In genomic region chr7:105530126-105530525, GRCh38 we compare ENCODE assay signal across 22 cellular contexts. TPM values are rescaled to one million over a fixed set of nuclear protein-coding genes. Genes with fewer than 3 reads are reported as not detected.
DNase-seq lines count a peak whose midpoint lies in the region; ATAC-seq lines count a peak whose summit lies in the region.
"Had no signal": no experiment of that assay in that cellular context is flagged by ENCODE, and none has a peak within 500 bp of the region (broad histone marks: within the 10 kb centered on the region; RNA-seq: fewer than 3 reads in every experiment).

No MANE protein-coding gene starts in this region.

- H3K4me3 Mint-ChIP-seq in T-helper 1 cell treated with Interleukin-12 subunit alpha and Interleukin-12 subunit beta and Interleukin-4 antibody, amounts not matched to agents 30 μg/mL and 1 μg/mL, for 36 hours, result peak overlapping the region; percentile 46
- peak overlapping the region in 3 of 4 donors; percentile 39 to 65 (median 46) for H3K4me3 Mint-ChIP-seq in CD4-positive, CD25-positive, alpha-beta regulatory T cell
- peak overlapping the region; percentile 89 for H3K4me3 Mint-ChIP-seq in activated T-helper 17 cell treated with anti-CD3 and anti-CD28 coated beads, Interleukin-2, amount 50 U/mL, for 72 hours
- H3K4me3 Mint-ChIP-seq in naive B cell, result peak overlapping the region in 6 of 8 donors; percentile 19 to 84 (median 53)

- no peak for ATAC-seq in CD4-positive, CD25-positive, alpha-beta regulatory T cell (ENCODE audit: low read depth in 2 of 2)
- no peak for ATAC-seq in activated T-helper 17 cell treated with anti-CD3 and anti-CD28 coated beads, Interleukin-2, amount 50 U/mL, for 72 hours (replicated peaks)
- no peak for ATAC-seq in naive B cell (ENCODE audit: low read depth in 2 of 2)
- ATAC-seq in left cardiac atrium, result no peak
- ATAC-seq: sciatic nerve, upper lobe of right lung had no signal

- H3K9me3 ChIP-seq in CD4-positive, CD25-positive, alpha-beta regulatory T cell (ENCODE audit: control insufficient read depth in 2 of 2, low read length in 2 of 2), result no peaks in the 10 kb centered on the region
- H3K9me3 ChIP-seq: BE2C, SK-N-SH, stomach, upper lobe of right lung had no signal

- H3K36me3 Mint-ChIP-seq in T-helper 1 cell treated with Interleukin-12 subunit alpha and Interleukin-12 subunit beta and Interleukin-4 antibody, amounts not matched to agents 30 μg/mL and 1 μg/mL, for 36 hours (ENCODE audit: low read depth), result peaks cover 6% of the 10 kb centered on the region
- H3K36me3 Mint-ChIP-seq in CD4-positive, CD25-positive, alpha-beta regulatory T cell, result peaks cover 4% of the 10 kb centered on the region
- H3K36me3 Mint-ChIP-seq in activated T-helper 17 cell treated with anti-CD3 and anti-CD28 coated beads, Interleukin-2, amount 50 U/mL, for 72 hours (ENCODE audit: low read depth), result peaks cover 7% of the 10 kb centered on the region
- H3K36me3 Mint-ChIP-seq in naive B cell, result no peaks in the 10 kb centered on the region

- no peaks in the 10 kb centered on the region for H3K9me3 Mint-ChIP-seq in T-helper 1 cell treated with Interleukin-12 subunit alpha and Interleukin-12 subunit beta and Interleukin-4 antibody, amounts not matched to agents 30 μg/mL and 1 μg/mL, for 36 hours
- H3K9me3 Mint-ChIP-seq in CD4-positive, CD25-positive, alpha-beta regulatory T cell, result no peaks in the 10 kb centered on the region
- H3K9me3 Mint-ChIP-seq in activated T-helper 17 cell treated with anti-CD3 and anti-CD28 coated beads, Interleukin-2, amount 50 U/mL, for 72 hours, result no peaks in the 10 kb centered on the region
- H3K9me3 Mint-ChIP-seq in naive B cell, result no peaks in the 10 kb centered on the region

- H3K4me1 ChIP-seq in CD4-positive, CD25-positive, alpha-beta regulatory T cell (ENCODE audit: control insufficient read depth, insufficient read depth, low read length, poor library complexity, severe bottlenecking), result peaks cover 26% of the 10 kb centered on the region
- H3K4me1 ChIP-seq: BE2C had no signal

- no peak overlapping the region for H3K4me3 ChIP-seq in CD4-positive, CD25-positive, alpha-beta regulatory T cell (ENCODE audit: low read depth, low read length)
- H3K4me3 ChIP-seq: stomach, upper lobe of right lung had no signal

- no peaks in the 10 kb centered on the region for H3K27me3 Mint-ChIP-seq in T-helper 1 cell treated with Interleukin-12 subunit alpha and Interleukin-12 subunit beta and Interleukin-4 antibody, amounts not matched to agents 30 μg/mL and 1 μg/mL, for 36 hours (ENCODE audit: low read depth)
- no peaks in the 10 kb centered on the region for H3K27me3 Mint-ChIP-seq in CD4-positive, CD25-positive, alpha-beta regulatory T cell
- H3K27me3 Mint-ChIP-seq in activated T-helper 17 cell treated with anti-CD3 and anti-CD28 coated beads, Interleukin-2, amount 50 U/mL, for 72 hours, result no peaks in the 10 kb centered on the region
- no peaks in the 10 kb centered on the region for H3K27me3 Mint-ChIP-seq in naive B cell

- H3K27ac Mint-ChIP-seq in T-helper 1 cell treated with Interleukin-12 subunit alpha and Interleukin-12 subunit beta and Interleukin-4 antibody, amounts not matched to agents 30 μg/mL and 1 μg/mL, for 36 hours, result no peak overlapping the region
- H3K27ac Mint-ChIP-seq in CD4-positive, CD25-positive, alpha-beta regulatory T cell, result peak overlapping the region in 1 of 3 donors; percentile 67
- peak overlapping the region; percentile 12 for H3K27ac Mint-ChIP-seq in activated T-helper 17 cell treated with anti-CD3 and anti-CD28 coated beads, Interleukin-2, amount 50 U/mL, for 72 hours
- peak overlapping the region in 2 of 6 donors; percentile 19 to 66 for H3K27ac Mint-ChIP-seq in naive B cell

- DNase-seq in T-helper 1 cell, result no peak
- no peak for DNase-seq in CD4-positive, CD25-positive, alpha-beta regulatory T cell
- DNase-seq in naive B cell, result no peak
- no peak for DNase-seq in cortex of kidney (lab: John Stamatoyannopoulos, UW)
- no peak for DNase-seq in left cardiac atrium
- no peak for DNase-seq in NOMO-1 (lab: John Stamatoyannopoulos, UW; ENCODE audit: unreplicated experiment in 2 of 2)
- DNase-seq: 8988T; activated CD4-positive, alpha-beta T cell treated with anti-CD3 and anti-CD28 coated beads, Interleukin-2, amount 50 U/mL, for 1 hour; activated gamma-delta T cell treated with Interleukin-2 at 50 U/mL for 16 hours; BE2C; head of caudate nucleus; NCI-H187 treated with DMSO at 0.1 percent for 48 hours; NCI-H446 treated with DMSO at 0.1 percent for 48 hours; SK-N-SH; stomach had no signal

- H3K27ac ChIP-seq in CD4-positive, CD25-positive, alpha-beta regulatory T cell (ENCODE audit: insufficient read depth, low read length, poor library complexity, severe bottlenecking), result no peak overlapping the region
- H3K27ac ChIP-seq: stomach, upper lobe of right lung had no signal

- peaks cover 23% of the 10 kb centered on the region for H3K4me1 Mint-ChIP-seq in T-helper 1 cell treated with Interleukin-12 subunit alpha and Interleukin-12 subunit beta and Interleukin-4 antibody, amounts not matched to agents 30 μg/mL and 1 μg/mL, for 36 hours (ENCODE audit: low read depth)
- peaks cover 14 to 46% (median 25%) of the 10 kb centered on the region in 4 donors for H3K4me1 Mint-ChIP-seq in CD4-positive, CD25-positive, alpha-beta regulatory T cell
- peaks cover 13% of the 10 kb centered on the region for H3K4me1 Mint-ChIP-seq in activated T-helper 17 cell treated with anti-CD3 and anti-CD28 coated beads, Interleukin-2, amount 50 U/mL, for 72 hours
- H3K4me1 Mint-ChIP-seq in naive B cell, result peaks cover 21 to 37% (median 25%) of the 10 kb centered on the region in 3 donors

- no peaks in the 10 kb centered on the region for H3K36me3 ChIP-seq in CD4-positive, CD25-positive, alpha-beta regulatory T cell (ENCODE audit: control insufficient read depth, insufficient read depth, low read length)
- H3K36me3 ChIP-seq: upper lobe of right lung had no signal

- intact Hi-C loops in left cardiac atrium (cut with DNase I), result no loop called here

- H3K27me3 ChIP-seq in CD4-positive, CD25-positive, alpha-beta regulatory T cell (ENCODE audit: control insufficient read depth, insufficient read depth, low read length), result no peaks in the 10 kb centered on the region
- H3K27me3 ChIP-seq: BE2C, stomach, upper lobe of right lung had no signal

RNA-seq across cellular contexts. Expression of gene RINT1, which starts 1.9 kb away (rescaled TPM):
- total RNA-seq in CD4-positive, CD25-positive, alpha-beta regulatory T cell, result 25.5 TPM
- 10 to 100 TPM; 13.2 to 19.3 (median 18.7) TPM for polyA plus RNA-seq in CD4-positive, CD25-positive, alpha-beta regulatory T cell
- total RNA-seq in activated T-helper 17 cell treated with anti-CD3 and anti-CD28 coated beads, Interleukin-2, amount 50 U/mL, for 72 hours, result 10 to 100 TPM; 23.1 to 24.3 TPM
- 10 to 100 TPM in 5 of 6 donors, 1 to 10 TPM in 1; 9.0 to 35.4 (median 14.9) TPM for polyA plus RNA-seq in naive B cell (ENCODE audit: low read depth in 6 of 6)
- 10 to 100 TPM; 11.8 to 13.8 TPM for total RNA-seq in left cardiac atrium

RNA-seq across cellular contexts. Expression of gene PUS7, which starts 8.1 kb away (rescaled TPM):
- total RNA-seq in CD4-positive, CD25-positive, alpha-beta regulatory T cell, result 5.8 TPM
- 1 to 10 TPM; 2.0 to 4.4 (median 3.4) TPM for polyA plus RNA-seq in CD4-positive, CD25-positive, alpha-beta regulatory T cell
- 10 to 100 TPM; 15.4 to 37.2 TPM for total RNA-seq in activated T-helper 17 cell treated with anti-CD3 and anti-CD28 coated beads, Interleukin-2, amount 50 U/mL, for 72 hours
- polyA plus RNA-seq in naive B cell (ENCODE audit: low read depth in 6 of 6), result 1 to 10 TPM; 1.9 to 6.0 (median 3.4) TPM
- 10 to 100 TPM in 1 of 2 donors, 1 to 10 TPM in 1; 4.3 to 10.7 TPM for total RNA-seq in left cardiac atrium

RNA-seq across cellular contexts. Expression of gene EFCAB10, which starts 51.2 kb away (rescaled TPM):
- 0.86 TPM for total RNA-seq in CD4-positive, CD25-positive, alpha-beta regulatory T cell
- polyA plus RNA-seq in CD4-positive, CD25-positive, alpha-beta regulatory T cell, result not detected
- not detected for total RNA-seq in activated T-helper 17 cell treated with anti-CD3 and anti-CD28 coated beads, Interleukin-2, amount 50 U/mL, for 72 hours
- polyA plus RNA-seq in naive B cell (ENCODE audit: low read depth in 6 of 6), result under 1 TPM in 1 of 6 donors, not detected in 5; 0.24 TPM
- total RNA-seq in left cardiac atrium, result not detected
- total RNA-seq: liver, osteocyte, RPMI7951, sciatic nerve had no signal
- polyA plus RNA-seq: stomach had no signal
